11 cellular contexts compared by ENCODE assay signal in the genomic region with DNA sequence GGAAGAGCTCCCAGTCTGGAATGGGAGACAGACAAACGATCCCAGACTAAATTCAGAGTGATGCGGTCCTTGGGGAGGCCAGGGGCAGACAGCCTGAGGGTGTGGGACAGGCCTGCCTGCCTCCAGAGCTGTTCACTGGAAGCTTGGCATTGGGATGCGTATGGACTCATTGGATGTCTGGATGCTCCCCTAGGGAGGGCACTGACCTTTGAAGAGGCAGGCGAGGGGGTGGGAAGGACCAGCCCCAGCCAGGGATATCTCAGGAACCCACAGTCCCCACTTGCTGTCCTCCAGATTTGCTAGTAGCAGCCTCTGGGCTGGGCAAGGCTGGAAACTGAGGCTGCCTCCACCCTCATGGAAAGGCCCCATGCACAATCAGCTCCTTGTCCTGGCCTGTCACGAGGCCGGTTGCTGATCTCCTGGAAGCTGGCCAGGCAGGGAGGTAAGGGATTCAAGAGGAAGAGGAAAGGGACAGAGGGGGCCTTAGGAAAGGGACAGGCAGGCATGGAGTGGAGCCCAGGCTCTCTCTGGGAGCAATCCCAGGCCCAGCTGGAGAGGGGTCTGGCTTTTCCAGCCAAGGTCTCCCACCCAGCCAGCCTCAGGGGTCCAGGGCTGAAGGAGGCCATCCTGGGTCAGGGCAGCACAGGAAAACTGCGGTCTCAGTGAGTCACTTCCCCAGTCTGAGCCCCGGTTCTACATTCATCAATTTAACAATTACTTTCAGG.
A peak's percentile ranks its signal among the peaks of the same experiment; 100 is the strongest.
DNase-seq lines count a peak whose midpoint lies in the region; ATAC-seq and TF ChIP-seq lines count a peak whose summit lies in the region.
"Had no signal": no experiment of that assay in that cellular context is flagged by ENCODE, and none has a peak within 500 bp of the region (broad histone marks: within the 10 kb centered on the region; RNA-seq: fewer than 3 reads in every experiment).

No MANE protein-coding gene starts in this region.

- intact Hi-C loops in Right ventricle myocardium superior (cut with DNase I) (no loop called here), ovary (cut with DNase I) (no loop called here)

- H3K36me3 ChIP-seq in ACC112 (ENCODE audit: insufficient read depth, low read length) (no peaks in the 10 kb centered on the region), SK-N-SH (replicated peaks in 1 of 2; ENCODE audit: control insufficient read depth in 1 of 2, insufficient read depth in 2 of 2, low read length in 1 of 2) (no peaks in the 10 kb centered on the region), ovary (no peaks in the 10 kb centered on the region)

- H2AFZ ChIP-seq in ACC112 (ENCODE audit: low read length, unreplicated experiment), result peak overlapping the region; percentile 2
- no peak overlapping the region; the same call in 1 of the 2 replicates for H2AFZ ChIP-seq in SK-N-SH (ENCODE audit: low read depth)

- 12% methylated on average over 7 of the region's 8 CpGs for WGBS in SK-N-SH (ENCODE audit: low lambda C conversion rate)
- WGBS in ovary, 3 donors, result 5 to 8% (median 7%) methylated on average over 8 of the region's 8 CpGs

- H3K9ac ChIP-seq in SK-N-SH, result peak overlapping the region; percentile 76

- POLR2A ChIA-PET in SK-N-SH (lab: Yijun Ruan, JAX), result no interaction called here

- no peak for TF ChIP-seq RAD21 in SK-N-SH (IDR thresholded peaks at IDR 0.05; ENCODE audit: low read length)

- TF ChIP-seq EP300 in SK-N-SH (IDR thresholded peaks at IDR 0.05; ENCODE audit: borderline replicate concordance in 1 of 2, low read depth in 1 of 2, low read length in 1 of 2) (no peak; a peak in 1 of 4 replicates), ovary (IDR thresholded peaks at IDR 0.05) (no peak)

- H3K27ac ChIP-seq in ACC112 (ENCODE audit: low read depth, low read length) (peak overlapping the region; percentile 55), SK-N-SH (ENCODE audit: low read depth in 2 of 2, low read length in 1 of 2) (peak overlapping the region; percentile 92 to 97), ovary (peak overlapping the region; percentile 32 to 70)
- H3K27ac ChIP-seq: SK-N-MC had no signal

- no peaks in the 10 kb centered on the region for H4K20me1 ChIP-seq in SK-N-SH (ENCODE audit: insufficient read depth)

- no peaks in the 10 kb centered on the region for H3K79me2 ChIP-seq in ACC112 (ENCODE audit: control insufficient read depth, insufficient read depth, low read length, unreplicated experiment)
- peaks cover 22% of the 10 kb centered on the region; the same call in 1 of the 2 replicates for H3K79me2 ChIP-seq in SK-N-SH (ENCODE audit: insufficient read depth)

- H3F3A ChIP-seq in SK-N-SH (replicated peaks; ENCODE audit: insufficient read depth), result peaks cover 23% of the 10 kb centered on the region

- H3K4me1 ChIP-seq in ACC112 (ENCODE audit: control insufficient read depth, insufficient read depth, low read length, unreplicated experiment), result peaks cover 39% of the 10 kb centered on the region
- H3K4me1 ChIP-seq in SK-N-SH (ENCODE audit: control insufficient read depth in 1 of 2, insufficient read depth in 2 of 2, low read depth in 1 of 2, low read length in 1 of 2), result peaks cover 26 to 49% of the 10 kb centered on the region in 2 experiments; a peak in 3 of 4 replicates
- H3K4me1 ChIP-seq in ovary (ENCODE audit: insufficient read depth), result peaks cover 27% of the 10 kb centered on the region

- TF ChIP-seq CTCF in SK-N-SH (IDR thresholded peaks at IDR 0.05) (no peak), ovary (IDR thresholded peaks at IDR 0.05) (no peak)

- peak overlapping the region; percentile 99 for H3K4me2 ChIP-seq in SK-N-SH

- ATAC-seq in Right ventricle myocardium superior (ENCODE audit: poor library complexity) (peak; percentile 28), esophagus mucosa (no peak)

- H3K9me2 ChIP-seq in SK-N-SH, result no peaks in the 10 kb centered on the region

- H3K4me3 ChIP-seq in ACC112 (ENCODE audit: low read depth, low read length), result peak overlapping the region; percentile 20; the same call in 1 of the 2 replicates
- H3K4me3 ChIP-seq in SK-N-SH (ENCODE audit: low read depth in 2 of 2, low read length in 1 of 2), result peak overlapping the region in 1 of 2 experiments; percentile 62; a peak in 2 of 4 replicates
- H3K4me3 ChIP-seq in ovary, result no peak overlapping the region
- H3K4me3 ChIP-seq: SK-N-MC had no signal

- CTCF ChIA-PET in SK-N-SH (lab: Yijun Ruan, JAX), result interaction anchor here (0.6 to 4.4 kb wide), 16 partner anchors 9 to 782 kb away, joined by 3 to 30 read pairs (median 4); no protein-coding TSS in a partner anchor

- DNase-seq in SK-N-SH, result peak; percentile 56
- DNase-seq in Right ventricle myocardium superior, result peak; percentile 68
- peak; percentile 52 to 66 (median 61) for DNase-seq in ovary
- no peak for DNase-seq in NCI-H2107 treated with DMSO at 0.1 percent for 48 hours (lab: John Stamatoyannopoulos, UW; ENCODE audit: unreplicated experiment)
- DNase-seq in MV-4-11 (lab: John Stamatoyannopoulos, UW), result no peak
- DNase-seq in COR-L47 (lab: John Stamatoyannopoulos, UW), result no peak
- DNase-seq: activated naive CD4-positive, alpha-beta T cell treated with anti-CD3 and anti-CD28 coated beads, Interleukin-2, amount 50 U/mL, for 16 hours; erythroblast had no signal

- no peak for TF ChIP-seq POLR2A in ovary (IDR thresholded peaks at IDR 0.05)

- H3K9me3 ChIP-seq in SK-N-SH (no peaks in the 10 kb centered on the region), ovary (no peaks in the 10 kb centered on the region)

- H3K27me3 ChIP-seq in ACC112 (ENCODE audit: insufficient read depth, low read length) (no peaks in the 10 kb centered on the region), SK-N-SH (ENCODE audit: insufficient read depth) (no peaks in the 10 kb centered on the region), ovary (no peaks in the 10 kb centered on the region)

TF ChIP-seq in SK-N-SH, 30 proteins besides CTCF, POLR2A, EP300 and RAD21:
- TF ChIP-seq FOXM1 (IDR thresholded peaks at IDR 0.05; ENCODE audit: low read depth) (no peak), TCF12 (IDR thresholded peaks at IDR 0.05) (peak; percentile 55; the same call in 1 of the 2 replicates), PBX3 (IDR thresholded peaks at IDR 0.05) (peak; percentile 18; the same call in 1 of the 2 replicates), FOSL2 (IDR thresholded peaks at IDR 0.05; ENCODE audit: borderline replicate concordance, low read depth) (peak; percentile 37; the same call in 1 of the 2 replicates)

Comparison
In these comparisons a context has a peak if more than half of its experiments do, and no peak if none do; other contexts are left out.
1. DNase-seq: peak in SK-N-SH (single experiment), Right ventricle myocardium superior (single experiment) and ovary (5 of 5); none in NCI-H2107 treated with DMSO at 0.1 percent for 48 hours (single experiment), MV-4-11 (single experiment) and COR-L47 (single experiment).
2. Peak in every context shown above with its lines, with median percentiles within 50 percentile points of each other: H3K27ac ChIP-seq.